In the genomic region with DNA sequence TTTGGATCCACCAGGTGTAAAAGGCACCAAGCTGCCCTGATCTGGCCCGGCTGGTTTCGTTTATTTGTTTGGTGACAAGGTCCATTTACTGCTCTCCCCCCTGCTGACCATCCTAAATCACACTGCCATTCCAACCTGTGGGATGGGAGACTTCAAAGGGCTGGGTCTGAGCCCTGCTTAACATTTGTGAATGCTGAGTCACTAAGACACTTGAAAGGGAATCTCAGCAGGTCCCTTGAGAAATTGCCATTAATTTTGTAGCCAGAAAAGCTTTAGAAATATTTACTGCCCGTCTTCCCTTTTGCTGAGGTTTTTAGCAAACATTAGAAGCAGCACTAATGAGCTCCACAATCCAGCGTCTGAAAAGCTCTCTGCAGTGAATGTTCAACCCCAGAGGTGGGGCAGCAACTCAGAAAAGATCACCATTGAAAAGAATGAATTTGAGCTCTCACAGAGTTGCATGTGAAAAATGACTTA, we compare ENCODE assay signal across 11 cellular contexts.
DNase-seq lines count a peak whose midpoint lies in the region; ATAC-seq lines count a peak whose summit lies in the region.
"Had no signal": no experiment of that assay in that cellular context is flagged by ENCODE, and none has a peak within 500 bp of the region (broad histone marks: within the 10 kb centered on the region; RNA-seq: fewer than 3 reads in every experiment).

No MANE protein-coding gene starts in this region.

- no peak overlapping the region for H3K4me3 Mint-ChIP-seq in activated CD4-positive, alpha-beta T cell treated with anti-CD3 and anti-CD28 coated beads, Interleukin-2, amount 10 ng/mL, durations not matched to agents 7 days and 5 days
- H3K4me3 Mint-ChIP-seq: HFFc6 had no signal

- peaks cover 6% of the 10 kb centered on the region for H3K9me3 Mint-ChIP-seq in activated CD4-positive, alpha-beta T cell treated with anti-CD3 and anti-CD28 coated beads, Interleukin-2, amount 10 ng/mL, durations not matched to agents 7 days and 5 days
- H3K9me3 Mint-ChIP-seq: HFFc6 had no signal

- DNase-seq in AG08396 (ENCODE audit: low spot score) (peak; percentile 10), HK-2 (ENCODE audit: unreplicated experiment) (peak; percentile 19), SW480 (ENCODE audit: low spot score) (peak; percentile 93), left kidney (ENCODE audit: low read depth, low spot score) (peak; percentile 92), substantia nigra (lab: John Stamatoyannopoulos, UW) (no peak)
- no peak for DNase-seq in activated CD4-positive, alpha-beta T cell treated with anti-CD3 and anti-CD28 coated beads, Interleukin-2, amount 10 ng/mL, durations not matched to agents 7 days and 5 days
- DNase-seq: activated naive CD4-positive, alpha-beta T cell; HFFc6; hypothalamus had no signal

- POLR2A ChIA-PET in activated CD4-positive, alpha-beta T cell treated with anti-CD3 and anti-CD28 coated beads, Interleukin-2, amount 10 ng/mL, durations not matched to agents 7 days and 5 days (lab: Charles Lee), result interaction anchor here (0.6 kb wide), 1 partner anchor 127 kb away, joined by 4 read pairs; no protein-coding TSS in a partner anchor

- ATAC-seq in HG03354 (IDR thresholded peaks at IDR 0.05; ENCODE audit: poor library complexity, severe bottlenecking, unreplicated experiment) (no peak), HG02870 (IDR thresholded peaks at IDR 0.05; ENCODE audit: unreplicated experiment) (no peak)

- H3K27ac Mint-ChIP-seq in activated CD4-positive, alpha-beta T cell treated with anti-CD3 and anti-CD28 coated beads, Interleukin-2, amount 10 ng/mL, durations not matched to agents 7 days and 5 days, result no peak overlapping the region
- H3K27ac Mint-ChIP-seq: HFFc6 had no signal

- no peaks in the 10 kb centered on the region for H3K27me3 Mint-ChIP-seq in activated CD4-positive, alpha-beta T cell treated with anti-CD3 and anti-CD28 coated beads, Interleukin-2, amount 10 ng/mL, durations not matched to agents 7 days and 5 days

- no peak overlapping the region for H3K27ac ChIP-seq in substantia nigra (ENCODE audit: low read depth, low read length, poor library complexity, severe bottlenecking)

- H3K36me3 Mint-ChIP-seq in activated CD4-positive, alpha-beta T cell treated with anti-CD3 and anti-CD28 coated beads, Interleukin-2, amount 10 ng/mL, durations not matched to agents 7 days and 5 days (ENCODE audit: low read depth), result peaks cover 19% of the 10 kb centered on the region

- H3K4me1 Mint-ChIP-seq in activated CD4-positive, alpha-beta T cell treated with anti-CD3 and anti-CD28 coated beads, Interleukin-2, amount 10 ng/mL, durations not matched to agents 7 days and 5 days, result peaks cover 40% of the 10 kb centered on the region

- CTCF ChIA-PET in activated CD4-positive, alpha-beta T cell treated with anti-CD3 and anti-CD28 coated beads, Interleukin-2, amount 10 ng/mL, durations not matched to agents 7 days and 5 days (lab: Charles Lee), result interaction anchor here (1.1 kb wide), 1 partner anchor 17 kb away, joined by 4 read pairs; no protein-coding TSS in a partner anchor

Comparison
In these comparisons a context has a peak if more than half of its experiments do, and no peak if none do; other contexts are left out.
1. DNase-seq: peak in AG08396 (single experiment), HK-2 (single experiment), SW480 (single experiment) and left kidney (single experiment); none in activated CD4-positive, alpha-beta T cell treated with anti-CD3 and anti-CD28 coated beads, Interleukin-2, amount 10 ng/mL, durations not matched to agents 7 days and 5 days (single experiment) and substantia nigra (0 of 49).